In the genomic region with DNA sequence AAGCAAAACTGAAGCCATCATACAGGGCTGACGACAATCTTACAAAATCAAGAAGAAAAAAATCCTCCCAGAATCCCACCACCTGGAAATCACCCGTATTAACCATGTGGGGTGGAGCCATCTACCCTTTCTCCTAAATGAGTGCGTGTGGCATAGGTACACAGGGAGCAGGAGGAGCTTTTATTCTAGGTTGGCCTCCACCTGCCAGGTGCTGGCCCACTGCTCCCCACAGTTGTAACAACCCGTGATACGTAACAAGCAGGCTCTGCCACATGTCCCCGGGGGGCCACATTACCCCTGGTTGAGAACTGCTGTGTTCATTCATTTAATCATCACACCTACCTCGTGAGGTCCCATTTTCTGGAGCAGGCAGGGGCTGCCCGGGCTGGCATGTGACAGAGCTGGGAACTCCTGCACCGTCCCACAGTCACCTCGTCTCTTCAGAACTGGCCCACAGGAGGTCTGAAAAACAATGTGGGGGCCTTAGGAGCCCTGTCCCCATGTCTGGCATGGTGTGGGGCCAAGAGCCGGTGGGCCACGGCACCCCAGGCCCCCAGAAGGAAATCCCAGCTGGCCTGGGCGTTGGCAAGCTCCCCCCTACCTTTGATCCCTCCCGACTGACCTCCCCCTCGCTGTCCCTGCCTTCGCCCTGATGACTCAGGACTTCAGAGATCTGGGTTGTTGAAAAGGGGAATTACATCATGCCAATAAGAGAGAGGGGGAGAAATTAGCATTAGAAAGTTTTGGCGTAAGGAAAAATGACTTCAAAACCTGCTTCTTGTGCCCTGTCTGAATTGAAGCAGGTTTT, we compare ENCODE assay signal across 1 cellular context.
A peak's percentile ranks its signal among the peaks of the same experiment; 100 is the strongest.
TF ChIP-seq lines count a peak whose summit lies in the region.

No MANE protein-coding gene starts in this region.

TF ChIP-seq in HepG2, 621 proteins besides CTCF, POLR2A, EP300 and RAD21 (continued from another document and continues in another):
- TF ChIP-seq ZBTB26 (CRISPR knock-in tag; IDR thresholded peaks at IDR 0.05; ENCODE audit: borderline replicate concordance) (no peak), SSRP1 (CRISPR knock-in tag; IDR thresholded peaks at IDR 0.05) (peak; percentile 78; the same call in 1 of the 2 replicates), MTA1 (CRISPR knock-in tag; IDR thresholded peaks at IDR 0.05; ENCODE audit: borderline replicate concordance) (peak; percentile 63), ZC3H13 (CRISPR knock-in tag; IDR thresholded peaks at IDR 0.05) (peak; percentile 14; the same call in 1 of the 2 replicates), CENPT (CRISPR knock-in tag; IDR thresholded peaks at IDR 0.05; ENCODE audit: low read depth) (no peak), LCORL (IDR thresholded peaks at IDR 0.05) (0 out of 2 replicates have a peak, but pooled peaks have one; percentile 18), LCORL (CRISPR knock-in tag; IDR thresholded peaks at IDR 0.05) (peak; percentile 89), ZNF317 (CRISPR knock-in tag; IDR thresholded peaks at IDR 0.05) (0 out of 2 replicates have a peak, but pooled peaks have one; percentile 13), NR2F1 (CRISPR knock-in tag; IDR thresholded peaks at IDR 0.05) (peak in 1 of 2 experiments; percentile 18; a peak in 2 of 4 replicates), ZIK1 (CRISPR knock-in tag; IDR thresholded peaks at IDR 0.05; ENCODE audit: borderline replicate concordance, low read depth) (0 out of 2 replicates have a peak, but pooled peaks have one; percentile 11), BCL6 (CRISPR knock-in tag; IDR thresholded peaks at IDR 0.05) (peak; percentile 77; the same call in 1 of the 2 replicates), ZNF350 (CRISPR knock-in tag; IDR thresholded peaks at IDR 0.05; ENCODE audit: borderline replicate concordance, low read depth) (0 out of 2 replicates have a peak, but pooled peaks have one; percentile 10), HHEX (CRISPR knock-in tag; IDR thresholded peaks at IDR 0.05) (no peak), KLF6 (CRISPR knock-in tag; IDR thresholded peaks at IDR 0.05) (0 out of 2 replicates have a peak, but pooled peaks have one; percentile 61), ZFAT (CRISPR knock-in tag; conservative IDR thresholded peaks at IDR 0.05) (no peak), NFIC (IDR thresholded peaks at IDR 0.05; ENCODE audit: low read length) (no peak), SNAI1 (CRISPR knock-in tag; IDR thresholded peaks at IDR 0.05; ENCODE audit: borderline replicate concordance) (peak; percentile 44; the same call in 1 of the 2 replicates), ZNF570 (CRISPR knock-in tag; IDR thresholded peaks at IDR 0.05; ENCODE audit: borderline replicate concordance) (no peak), ZNF781 (CRISPR knock-in tag; IDR thresholded peaks at IDR 0.05; ENCODE audit: borderline replicate concordance, not compliant biosample characterization) (no peak), SNAPC2 (CRISPR knock-in tag; IDR thresholded peaks at IDR 0.05) (no peak; the same call in 1 of the 2 replicates), SP4 (CRISPR knock-in tag; IDR thresholded peaks at IDR 0.05) (0 out of 2 replicates have a peak, but pooled peaks have one; percentile 10), TAF1 (CRISPR knock-in tag; IDR thresholded peaks at IDR 0.05) (no peak), ZNF597 (CRISPR knock-in tag; IDR thresholded peaks at IDR 0.05) (no peak), NCOR1 (IDR thresholded peaks at IDR 0.05; ENCODE audit: borderline replicate concordance, low read length) (peak; percentile 69; the same call in 1 of the 2 replicates), ZNF335 (CRISPR knock-in tag; IDR thresholded peaks at IDR 0.05) (peak; percentile 24; the same call in 1 of the 2 replicates), ZNF703 (CRISPR knock-in tag; IDR thresholded peaks at IDR 0.05; ENCODE audit: borderline replicate concordance) (peak; percentile 67), RXRB (CRISPR knock-in tag; IDR thresholded peaks at IDR 0.05; ENCODE audit: borderline replicate concordance) (peak; percentile 88), JUND (CRISPR knock-in tag; IDR thresholded peaks at IDR 0.05) (peak; percentile 84; the same call in 1 of the 2 replicates), ZNF740 (CRISPR knock-in tag; IDR thresholded peaks at IDR 0.05) (peak; percentile 89), ZNF17 (CRISPR knock-in tag; IDR thresholded peaks at IDR 0.05) (no peak), CBX1 (IDR thresholded peaks at IDR 0.05; ENCODE audit: low read depth) (peak; percentile 49), MYC (CRISPR knock-in tag; IDR thresholded peaks at IDR 0.05; ENCODE audit: borderline replicate concordance) (peak; percentile 33; the same call in 1 of the 2 replicates), TBP (CRISPR knock-in tag; IDR thresholded peaks at IDR 0.05) (no peak), RBFOX2 (IDR thresholded peaks at IDR 0.05; ENCODE audit: low read depth, low read length) (peak; percentile 50; the same call in 1 of the 2 replicates), FOXC1 (CRISPR knock-in tag; IDR thresholded peaks at IDR 0.05; ENCODE audit: borderline replicate concordance) (peak; percentile 7; the same call in 1 of the 2 replicates), KLF16 (CRISPR knock-in tag; IDR thresholded peaks at IDR 0.05) (peak in 1 of 2 experiments; percentile 24; a peak in 1 of 4 replicates), MATR3 (CRISPR knock-in tag; IDR thresholded peaks at IDR 0.05) (no peak), EED (CRISPR knock-in tag; IDR thresholded peaks at IDR 0.05) (0 out of 2 replicates have a peak, but pooled peaks have one; percentile 11), KDM4B (CRISPR knock-in tag; IDR thresholded peaks at IDR 0.05) (peak; percentile 18; the same call in 1 of the 2 replicates), MED13 (CRISPR knock-in tag; IDR thresholded peaks at IDR 0.05) (no peak)
- TF ChIP-seq, protein P1, sequence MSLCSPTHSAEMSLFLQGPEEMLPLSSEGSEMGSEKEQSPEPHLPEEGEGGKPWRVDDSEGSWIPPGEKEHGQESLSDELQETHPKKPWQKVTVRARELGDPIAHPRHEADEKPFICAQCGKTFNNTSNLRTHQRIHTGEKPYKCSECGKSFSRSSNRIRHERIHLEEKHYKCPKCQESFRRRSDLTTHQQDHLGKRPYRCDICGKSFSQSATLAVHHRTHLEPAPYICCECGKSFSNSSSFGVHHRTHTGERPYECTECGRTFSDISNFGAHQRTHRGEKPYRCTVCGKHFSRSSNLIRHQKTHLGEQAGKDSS (CRISPR knock-in tag; IDR thresholded peaks at IDR 0.05; ENCODE audit: borderline replicate concordance, low read depth): peak; percentile 53
- TF ChIP-seq, protein P2, sequence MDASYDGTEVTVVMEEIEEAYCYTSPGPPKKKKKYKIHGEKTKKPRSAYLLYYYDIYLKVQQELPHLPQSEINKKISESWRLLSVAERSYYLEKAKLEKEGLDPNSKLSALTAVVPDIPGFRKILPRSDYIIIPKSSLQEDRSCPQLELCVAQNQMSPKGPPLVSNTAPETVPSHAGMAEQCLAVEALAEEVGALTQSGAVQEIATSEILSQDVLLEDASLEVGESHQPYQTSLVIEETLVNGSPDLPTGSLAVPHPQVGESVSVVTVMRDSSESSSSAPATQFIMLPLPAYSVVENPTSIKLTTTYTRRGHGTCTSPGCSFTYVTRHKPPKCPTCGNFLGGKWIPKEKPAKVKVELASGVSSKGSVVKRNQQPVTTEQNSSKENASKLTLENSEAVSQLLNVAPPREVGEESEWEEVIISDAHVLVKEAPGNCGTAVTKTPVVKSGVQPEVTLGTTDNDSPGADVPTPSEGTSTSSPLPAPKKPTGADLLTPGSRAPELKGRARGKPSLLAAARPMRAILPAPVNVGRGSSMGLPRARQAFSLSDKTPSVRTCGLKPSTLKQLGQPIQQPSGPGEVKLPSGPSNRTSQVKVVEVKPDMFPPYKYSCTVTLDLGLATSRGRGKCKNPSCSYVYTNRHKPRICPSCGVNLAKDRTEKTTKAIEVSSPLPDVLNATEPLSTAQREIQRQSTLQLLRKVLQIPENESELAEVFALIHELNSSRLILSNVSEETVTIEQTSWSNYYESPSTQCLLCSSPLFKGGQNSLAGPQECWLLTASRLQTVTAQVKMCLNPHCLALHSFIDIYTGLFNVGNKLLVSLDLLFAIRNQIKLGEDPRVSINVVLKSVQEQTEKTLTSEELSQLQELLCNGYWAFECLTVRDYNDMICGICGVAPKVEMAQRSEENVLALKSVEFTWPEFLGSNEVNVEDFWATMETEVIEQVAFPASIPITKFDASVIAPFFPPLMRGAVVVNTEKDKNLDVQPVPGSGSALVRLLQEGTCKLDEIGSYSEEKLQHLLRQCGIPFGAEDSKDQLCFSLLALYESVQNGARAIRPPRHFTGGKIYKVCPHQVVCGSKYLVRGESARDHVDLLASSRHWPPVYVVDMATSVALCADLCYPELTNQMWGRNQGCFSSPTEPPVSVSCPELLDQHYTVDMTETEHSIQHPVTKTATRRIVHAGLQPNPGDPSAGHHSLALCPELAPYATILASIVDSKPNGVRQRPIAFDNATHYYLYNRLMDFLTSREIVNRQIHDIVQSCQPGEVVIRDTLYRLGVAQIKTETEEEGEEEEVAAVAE (CRISPR knock-in tag; IDR thresholded peaks at IDR 0.05; ENCODE audit: borderline replicate concordance): no peak
- TF ChIP-seq, protein P3, sequence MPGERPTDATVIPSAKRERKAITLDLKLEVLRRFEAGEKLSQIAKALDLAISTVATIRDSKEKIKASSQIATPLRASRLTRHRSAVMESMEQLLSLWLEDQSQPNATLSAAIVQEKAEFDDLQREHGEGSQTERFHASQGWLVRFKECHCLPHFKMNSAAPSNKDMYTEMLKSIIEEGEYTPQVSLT (CRISPR knock-in tag; IDR thresholded peaks at IDR 0.05; ENCODE audit: borderline replicate concordance, low read depth): no peak
- TF ChIP-seq, protein P4, sequence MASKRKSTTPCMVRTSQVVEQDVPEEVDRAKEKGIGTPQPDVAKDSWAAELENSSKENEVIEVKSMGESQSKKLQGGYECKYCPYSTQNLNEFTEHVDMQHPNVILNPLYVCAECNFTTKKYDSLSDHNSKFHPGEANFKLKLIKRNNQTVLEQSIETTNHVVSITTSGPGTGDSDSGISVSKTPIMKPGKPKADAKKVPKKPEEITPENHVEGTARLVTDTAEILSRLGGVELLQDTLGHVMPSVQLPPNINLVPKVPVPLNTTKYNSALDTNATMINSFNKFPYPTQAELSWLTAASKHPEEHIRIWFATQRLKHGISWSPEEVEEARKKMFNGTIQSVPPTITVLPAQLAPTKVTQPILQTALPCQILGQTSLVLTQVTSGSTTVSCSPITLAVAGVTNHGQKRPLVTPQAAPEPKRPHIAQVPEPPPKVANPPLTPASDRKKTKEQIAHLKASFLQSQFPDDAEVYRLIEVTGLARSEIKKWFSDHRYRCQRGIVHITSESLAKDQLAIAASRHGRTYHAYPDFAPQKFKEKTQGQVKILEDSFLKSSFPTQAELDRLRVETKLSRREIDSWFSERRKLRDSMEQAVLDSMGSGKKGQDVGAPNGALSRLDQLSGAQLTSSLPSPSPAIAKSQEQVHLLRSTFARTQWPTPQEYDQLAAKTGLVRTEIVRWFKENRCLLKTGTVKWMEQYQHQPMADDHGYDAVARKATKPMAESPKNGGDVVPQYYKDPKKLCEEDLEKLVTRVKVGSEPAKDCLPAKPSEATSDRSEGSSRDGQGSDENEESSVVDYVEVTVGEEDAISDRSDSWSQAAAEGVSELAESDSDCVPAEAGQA (IDR thresholded peaks at IDR 0.05; ENCODE audit: low read depth): no peak; the same call in 1 of the 2 replicates
- TF ChIP-seq, protein P4 (CRISPR knock-in tag; IDR thresholded peaks at IDR 0.05; ENCODE audit: borderline replicate concordance): no peak
- TF ChIP-seq, protein P5, sequence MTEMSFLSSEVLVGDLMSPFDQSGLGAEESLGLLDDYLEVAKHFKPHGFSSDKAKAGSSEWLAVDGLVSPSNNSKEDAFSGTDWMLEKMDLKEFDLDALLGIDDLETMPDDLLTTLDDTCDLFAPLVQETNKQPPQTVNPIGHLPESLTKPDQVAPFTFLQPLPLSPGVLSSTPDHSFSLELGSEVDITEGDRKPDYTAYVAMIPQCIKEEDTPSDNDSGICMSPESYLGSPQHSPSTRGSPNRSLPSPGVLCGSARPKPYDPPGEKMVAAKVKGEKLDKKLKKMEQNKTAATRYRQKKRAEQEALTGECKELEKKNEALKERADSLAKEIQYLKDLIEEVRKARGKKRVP (CRISPR knock-in tag; IDR thresholded peaks at IDR 0.05): peak; percentile 27 to 96; a peak in 2 of 4 replicates
